15 cellular contexts compared by ENCODE assay signal in genomic region chr6:151948007-151948745, GRCh38.
DNase-seq lines count a peak whose midpoint lies in the region; ATAC-seq, FAIRE-seq and TF ChIP-seq lines count a peak whose summit lies in the region.
"Had no signal": no experiment of that assay in that cellular context is flagged by ENCODE, and none has a peak within 500 bp of the region (broad histone marks: within the 10 kb centered on the region; RNA-seq: fewer than 3 reads in every experiment).

No MANE protein-coding gene starts in this region.

- no peak for TF ChIP-seq POLR2A in erythroblast (IDR thresholded peaks at IDR 0.05; ENCODE audit: low read length)

- intact Hi-C loops in Calu3 (cut with micrococcal nuclease; ENCODE audit: unreplicated experiment), result no loop called here
- intact Hi-C loops in CD4-positive, alpha-beta T cell (cut with DNase I, micrococcal nuclease), result no loop called here

- peaks cover 3% of the 10 kb centered on the region for H3K9me3 Mint-ChIP-seq in Calu3 (ENCODE audit: low read depth, unreplicated experiment)
- peaks cover 3% of the 10 kb centered on the region for H3K9me3 Mint-ChIP-seq in CD4-positive, alpha-beta T cell
- H3K9me3 Mint-ChIP-seq: mesothelial cell of epicardium, type B pancreatic cell had no signal

- DNase-seq in Calu3, result peak; percentile 3
- DNase-seq in SKM-1 treated with dmso at 0.1 percent for 144 hours (lab: John Stamatoyannopoulos, UW; ENCODE audit: unreplicated experiment), result peak; percentile 96
- DNase-seq in medulla oblongata (ENCODE audit: extremely low spot score), result peak; percentile 31
- DNase-seq in erythroblast (lab: John Stamatoyannopoulos, UW), result no peak
- no peak for DNase-seq in small intestine
- DNase-seq in CD4-positive, alpha-beta T cell, result no peak
- DNase-seq: activated CD4-positive, alpha-beta memory T cell treated with anti-CD3 and anti-CD28 coated beads for 36 hours; CD4-positive, alpha-beta memory T cell; heart right ventricle; NCI-H510A treated with DMSO at 0.1 percent for 48 hours; retina had no signal

- no peak for FAIRE-seq in small intestine (lab: Jason Lieb, UNC)

- H3K9me3 ChIP-seq in small intestine (ENCODE audit: control insufficient read depth, low read depth), result no peaks in the 10 kb centered on the region
- no peaks in the 10 kb centered on the region for H3K9me3 ChIP-seq in CD4-positive, alpha-beta T cell (ENCODE audit: control insufficient read depth, low read length)
- H3K9me3 ChIP-seq: heart right ventricle had no signal

- peak; percentile 58 for ATAC-seq in HG03139 (IDR thresholded peaks at IDR 0.05; ENCODE audit: unreplicated experiment)
- no peak for ATAC-seq in GM21515 (IDR thresholded peaks at IDR 0.05; ENCODE audit: unreplicated experiment)
- no peak for ATAC-seq in CD4-positive, alpha-beta T cell (ENCODE audit: poor library complexity)

- 27 to 46% (median 30%) methylated on average over 3 of the region's 3 CpGs for WGBS in small intestine, 3 donors

- no peak overlapping the region for H3K27ac ChIP-seq in small intestine (ENCODE audit: low read depth in 1 of 2, low read length in 1 of 2)
- H3K27ac ChIP-seq in CD4-positive, alpha-beta T cell (ENCODE audit: low read depth, low read length), result no peak overlapping the region
- H3K27ac ChIP-seq: heart right ventricle had no signal

- H3K36me3 Mint-ChIP-seq in Calu3 (ENCODE audit: insufficient read depth, unreplicated experiment), result no peaks in the 10 kb centered on the region
- H3K36me3 Mint-ChIP-seq in CD4-positive, alpha-beta T cell (ENCODE audit: low read depth), result peaks cover 10% of the 10 kb centered on the region
- H3K36me3 Mint-ChIP-seq: mesothelial cell of epicardium, type B pancreatic cell had no signal

- no peaks in the 10 kb centered on the region for H3K4me1 ChIP-seq in small intestine (ENCODE audit: control insufficient read depth in 2 of 2, insufficient read depth in 1 of 2, low read depth in 1 of 2, low read length in 1 of 2)

- H3K36me3 ChIP-seq in small intestine (ENCODE audit: control insufficient read depth in 2 of 2, insufficient read depth in 2 of 2, low read length in 2 of 2), result no peaks in the 10 kb centered on the region
- H3K36me3 ChIP-seq: heart right ventricle had no signal

- H3K27me3 Mint-ChIP-seq in Calu3 (ENCODE audit: unreplicated experiment), result no peaks in the 10 kb centered on the region
- no peaks in the 10 kb centered on the region for H3K27me3 Mint-ChIP-seq in CD4-positive, alpha-beta T cell
- H3K27me3 Mint-ChIP-seq: activated CD4-positive, alpha-beta memory T cell treated with anti-CD3 and anti-CD28 coated beads for 36 hours; CD4-positive, alpha-beta memory T cell; type B pancreatic cell had no signal

- no TSS peak for BruUV-seq in Calu3 (replicated peaks; lab: Mats Ljungman, UMichigan)

- POLR2A ChIA-PET in CD4-positive, alpha-beta T cell (lab: Charles Lee), result no interaction called here

- H3K4me3 ChIP-seq in small intestine (ENCODE audit: low read depth in 1 of 2, low read length in 2 of 2), result no peak overlapping the region
- H3K4me3 ChIP-seq: heart right ventricle had no signal

- no peak overlapping the region for H3K4me3 Mint-ChIP-seq in Calu3 (ENCODE audit: low read depth, unreplicated experiment)
- no peak overlapping the region for H3K4me3 Mint-ChIP-seq in CD4-positive, alpha-beta T cell
- H3K4me3 Mint-ChIP-seq: activated CD4-positive, alpha-beta memory T cell treated with anti-CD3 and anti-CD28 coated beads for 36 hours; mesothelial cell of epicardium; type B pancreatic cell had no signal

- no peaks in the 10 kb centered on the region for H3K27me3 ChIP-seq in small intestine (ENCODE audit: control insufficient read depth in 2 of 2, insufficient read depth in 2 of 2, low read length in 2 of 2)
- no peaks in the 10 kb centered on the region for H3K27me3 ChIP-seq in CD4-positive, alpha-beta T cell (ENCODE audit: control insufficient read depth, insufficient read depth, low read length)
- H3K27me3 ChIP-seq: heart right ventricle had no signal

- no peak for TF ChIP-seq CTCF in Calu3 (IDR thresholded peaks at IDR 0.05; ENCODE audit: unreplicated experiment)
- TF ChIP-seq CTCF in CD4-positive, alpha-beta T cell (IDR thresholded peaks at IDR 0.05), result no peak

- CTCF ChIA-PET in Calu3 (lab: Charles Lee), result no interaction called here
- CTCF ChIA-PET in CD4-positive, alpha-beta T cell (lab: Charles Lee), result no interaction called here

- H3K27ac Mint-ChIP-seq in Calu3 (ENCODE audit: unreplicated experiment), result no peak overlapping the region
- no peak overlapping the region for H3K27ac Mint-ChIP-seq in CD4-positive, alpha-beta T cell
- H3K27ac Mint-ChIP-seq: activated CD4-positive, alpha-beta memory T cell treated with anti-CD3 and anti-CD28 coated beads for 36 hours; mesothelial cell of epicardium; type B pancreatic cell had no signal

- peaks cover 28% of the 10 kb centered on the region for H3K4me1 Mint-ChIP-seq in Calu3 (ENCODE audit: low read depth, unreplicated experiment)
- peaks cover 14% of the 10 kb centered on the region for H3K4me1 Mint-ChIP-seq in CD4-positive, alpha-beta T cell (ENCODE audit: low read depth)
- H3K4me1 Mint-ChIP-seq: mesothelial cell of epicardium had no signal

Comparison
In these comparisons a context has a peak if more than half of its experiments do, and no peak if none do; other contexts are left out.
1. DNase-seq: peak in Calu3 (single experiment), SKM-1 treated with dmso at 0.1 percent for 144 hours (single experiment) and medulla oblongata (single experiment); none in erythroblast (0 of 2), small intestine (single experiment) and CD4-positive, alpha-beta T cell (0 of 10).